Comparison of ENCODE assay signal across 10 cellular contexts in the genomic region with DNA sequence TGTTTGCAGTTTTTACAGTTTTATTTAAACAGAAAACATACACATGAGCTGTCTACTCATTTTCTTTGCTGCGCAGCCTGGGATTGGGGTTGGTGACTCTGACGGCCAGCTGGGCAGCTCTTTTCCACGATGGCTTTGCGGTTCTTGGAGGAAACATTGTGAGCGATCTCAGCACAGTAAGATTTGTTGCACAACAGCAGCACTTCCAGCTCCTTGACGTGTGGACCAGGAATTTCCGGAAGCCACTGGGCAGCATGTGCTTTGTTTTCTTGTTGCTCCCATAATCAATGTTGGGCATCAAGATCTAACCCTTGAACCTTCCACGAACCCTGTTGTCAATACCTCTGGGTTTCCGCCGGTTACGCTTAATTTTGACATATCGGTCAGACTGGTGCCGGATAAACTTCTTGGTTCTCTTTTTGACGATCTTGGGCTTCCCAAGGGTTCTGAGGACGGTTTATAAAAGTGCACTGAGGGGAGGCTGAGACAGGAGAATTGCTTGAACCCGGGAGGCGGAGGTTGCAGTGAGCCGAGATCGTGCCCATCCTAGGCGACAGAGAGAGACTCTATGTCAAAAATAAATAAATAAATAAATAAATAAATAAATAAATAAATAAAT. TPM values are rescaled to one million over a fixed set of nuclear protein-coding genes. Genes with fewer than 3 reads are reported as not detected.
A peak's percentile ranks its signal among the peaks of the same experiment; 100 is the strongest.
DNase-seq lines count a peak whose midpoint lies in the region; ATAC-seq and TF ChIP-seq lines count a peak whose summit lies in the region.
"Had no signal": no experiment of that assay in that cellular context is flagged by ENCODE, and none has a peak within 500 bp of the region (broad histone marks: within the 10 kb centered on the region; RNA-seq: fewer than 3 reads in every experiment).

No MANE protein-coding gene starts in this region.

- in situ Hi-C loops in G401 (cut with HindIII; ENCODE audit: low sequenced_read_pairs): no loop called here

- H3K27ac Mint-ChIP-seq in activated naive CD4-positive, alpha-beta T cell treated with anti-CD3 and anti-CD28 coated beads, Interleukin-2, amount 50 U/mL, for 24 hours: no peak overlapping the region
- H3K27ac Mint-ChIP-seq in activated CD8-positive, alpha-beta T cell treated with anti-CD3 and anti-CD28 coated beads for 36 hours: no peak overlapping the region

- H3K36me3 Mint-ChIP-seq in activated naive CD4-positive, alpha-beta T cell treated with anti-CD3 and anti-CD28 coated beads, Interleukin-2, amount 50 U/mL, for 24 hours: no peaks in the 10 kb centered on the region
- no peaks in the 10 kb centered on the region for H3K36me3 Mint-ChIP-seq in activated CD8-positive, alpha-beta T cell treated with anti-CD3 and anti-CD28 coated beads for 36 hours (ENCODE audit: low read depth)

- ATAC-seq in activated CD8-positive, alpha-beta T cell treated with anti-CD3 and anti-CD28 coated beads for 36 hours: no peak
- peak in 1 of 2 donors; percentile 57 for ATAC-seq in right cardiac atrium

- H3K4me3 ChIP-seq in right cardiac atrium (ENCODE audit: low read length) (peak overlapping the region; percentile 35), suprapubic skin (peak overlapping the region; percentile 41)

- WGBS in right cardiac atrium: 65% methylated on average over 20 of the region's 20 CpGs
- 72% methylated on average over 20 of the region's 20 CpGs for WGBS in suprapubic skin

- H3K9me3 Mint-ChIP-seq in activated naive CD4-positive, alpha-beta T cell treated with anti-CD3 and anti-CD28 coated beads, Interleukin-2, amount 50 U/mL, for 24 hours: no peaks in the 10 kb centered on the region
- no peaks in the 10 kb centered on the region for H3K9me3 Mint-ChIP-seq in activated CD8-positive, alpha-beta T cell treated with anti-CD3 and anti-CD28 coated beads for 36 hours

- H3K27ac ChIP-seq in right cardiac atrium (ENCODE audit: low read length) (no peak overlapping the region), suprapubic skin (no peak overlapping the region)
- H3K27ac ChIP-seq: KMS-11 had no signal

- intact Hi-C loops in activated CD8-positive, alpha-beta T cell treated with anti-CD3 and anti-CD28 coated beads for 36 hours (cut with micrococcal nuclease): no loop called here
- intact Hi-C loops in right cardiac atrium (cut with DNase I): no loop called here

- TF ChIP-seq POLR2A in suprapubic skin (IDR thresholded peaks at IDR 0.05) (no peak), erythroblast (IDR thresholded peaks at IDR 0.05; ENCODE audit: low read length) (no peak)

- H3K4me1 ChIP-seq in right cardiac atrium (ENCODE audit: control insufficient read depth, insufficient read depth, low read length) (no peaks in the 10 kb centered on the region), suprapubic skin (peaks cover 11% of the 10 kb centered on the region)

- POLR2A ChIA-PET in activated CD8-positive, alpha-beta T cell treated with anti-CD3 and anti-CD28 coated beads for 36 hours (lab: Charles Lee): interaction anchor here (1.1 kb wide), 1 partner anchor 49 kb away, joined by 3 read pairs; no protein-coding TSS in a partner anchor

- TF ChIP-seq CTCF in activated CD8-positive, alpha-beta T cell treated with anti-CD3 and anti-CD28 coated beads for 36 hours (IDR thresholded peaks at IDR 0.05): no peak
- TF ChIP-seq CTCF in suprapubic skin (IDR thresholded peaks at IDR 0.05): no peak

- no peak for TF ChIP-seq EP300 in suprapubic skin (IDR thresholded peaks at IDR 0.05)

- no peaks in the 10 kb centered on the region for H3K27me3 ChIP-seq in right cardiac atrium (ENCODE audit: control insufficient read depth, insufficient read depth)
- H3K27me3 ChIP-seq in suprapubic skin: no peaks in the 10 kb centered on the region

- CTCF ChIA-PET in activated CD8-positive, alpha-beta T cell treated with anti-CD3 and anti-CD28 coated beads for 36 hours (lab: Charles Lee): interaction anchor here (0.7 to 8.9 kb wide), 26 partner anchors 9 to 98 kb away, joined by 3 to 81 read pairs (median 6); a partner anchor contains a TSS

- H3K9me3 ChIP-seq in right cardiac atrium (ENCODE audit: control insufficient read depth, low read length) (no peaks in the 10 kb centered on the region), suprapubic skin (no peaks in the 10 kb centered on the region)

- H3K27me3 Mint-ChIP-seq in activated naive CD4-positive, alpha-beta T cell treated with anti-CD3 and anti-CD28 coated beads, Interleukin-2, amount 50 U/mL, for 24 hours: no peaks in the 10 kb centered on the region
- no peaks in the 10 kb centered on the region for H3K27me3 Mint-ChIP-seq in activated CD8-positive, alpha-beta T cell treated with anti-CD3 and anti-CD28 coated beads for 36 hours

- H3K4me3 Mint-ChIP-seq in activated naive CD4-positive, alpha-beta T cell treated with anti-CD3 and anti-CD28 coated beads, Interleukin-2, amount 50 U/mL, for 24 hours: peak overlapping the region; percentile 27
- H3K4me3 Mint-ChIP-seq in activated CD8-positive, alpha-beta T cell treated with anti-CD3 and anti-CD28 coated beads for 36 hours: peak overlapping the region; percentile 62

- no peak for DNase-seq in activated naive CD4-positive, alpha-beta T cell treated with anti-CD3 and anti-CD28 coated beads, Interleukin-2, amount 50 U/mL, for 16 hours
- DNase-seq in activated CD8-positive, alpha-beta T cell treated with anti-CD3 and anti-CD28 coated beads for 36 hours: no peak
- DNase-seq in right cardiac atrium: no peak
- no peak for DNase-seq in suprapubic skin (ENCODE audit: low spot score in 2 of 2)
- no peak for DNase-seq in G401 (ENCODE audit: low spot score)
- no peak for DNase-seq in stimulated activated CD4-positive, alpha-beta T cell treated with anti-CD3 and anti-CD28 coated beads, Interleukin-4, amount 100 ng/mL, for 1 hour
- no peak for DNase-seq in erythroblast (lab: John Stamatoyannopoulos, UW)
- DNase-seq: cerebellar nuclear complex had no signal

- H3K4me1 Mint-ChIP-seq in activated naive CD4-positive, alpha-beta T cell treated with anti-CD3 and anti-CD28 coated beads, Interleukin-2, amount 50 U/mL, for 24 hours: peaks cover 4% of the 10 kb centered on the region
- H3K4me1 Mint-ChIP-seq in activated CD8-positive, alpha-beta T cell treated with anti-CD3 and anti-CD28 coated beads for 36 hours (ENCODE audit: low read depth): peaks cover 7% of the 10 kb centered on the region

- H3K36me3 ChIP-seq in suprapubic skin: no peaks in the 10 kb centered on the region

RNA-seq across cellular contexts. Expression of a gene that starts 21.8 kb away (rescaled TPM):
- 100 to 1,000 TPM in 1 of 2 experiments, 10 to 100 TPM in 1; 96.2 to 100 TPM for total RNA-seq in activated CD8-positive, alpha-beta T cell treated with anti-CD3 and anti-CD28 coated beads for 36 hours
- total RNA-seq in right cardiac atrium (10 to 100 TPM in 3 of 4 donors, 1 to 10 TPM in 1; 3.9 to 14.8 (median 12.3) TPM), suprapubic skin (10 to 100 TPM in 3 of 4 donors, 1 to 10 TPM in 1; 8.9 to 18.9 (median 15.3) TPM)
- 7.6 TPM for polyA plus RNA-seq in right cardiac atrium
- 2.0 and 2.8 TPM in 2 replicates for total RNA-seq in G401 (2014; rRNA removed; shearing (Covaris generic))

RNA-seq across cellular contexts. Expression of a gene that starts 37.8 kb away (rescaled TPM):
- total RNA-seq in activated CD8-positive, alpha-beta T cell treated with anti-CD3 and anti-CD28 coated beads for 36 hours: 1 to 10 TPM; 2.3 to 3.2 TPM
- total RNA-seq in right cardiac atrium: under 1 TPM; 0.41 to 0.96 (median 0.71) TPM
- polyA plus RNA-seq in right cardiac atrium: 2.6 TPM
- 1 to 10 TPM in 1 of 4 donors, under 1 TPM in 2, not detected in 1; 0.40 to 1.1 (median 0.65) TPM for total RNA-seq in suprapubic skin
- total RNA-seq in G401 (2014; rRNA removed; shearing (Covaris generic)): 0.88 and 1.9 TPM in 2 replicates

RNA-seq across cellular contexts. Expression of a gene that starts 51.5 kb away (rescaled TPM):
- 10 to 100 TPM; 84.5 to 95.6 TPM for total RNA-seq in activated CD8-positive, alpha-beta T cell treated with anti-CD3 and anti-CD28 coated beads for 36 hours
- total RNA-seq in right cardiac atrium: 10 to 100 TPM; 31.4 to 38.9 (median 35.1) TPM
- polyA plus RNA-seq in right cardiac atrium: 21.3 TPM
- 100 to 1,000 TPM in 1 of 4 donors, 10 to 100 TPM in 3; 55.0 to 125 (median 62.2) TPM for total RNA-seq in suprapubic skin
- total RNA-seq in G401 (2014; rRNA removed; shearing (Covaris generic)): 73.4 and 87.1 TPM in 2 replicates

RNA-seq across cellular contexts. Expression of a gene that starts 53.8 kb away (rescaled TPM):
- 10 to 100 TPM; 58.3 to 67.6 TPM for total RNA-seq in activated CD8-positive, alpha-beta T cell treated with anti-CD3 and anti-CD28 coated beads for 36 hours
- total RNA-seq in right cardiac atrium (10 to 100 TPM; 75.6 to 94.8 (median 80.6) TPM), suprapubic skin (10 to 100 TPM; 78.3 to 98.7 (median 87.7) TPM)
- 65.0 TPM for polyA plus RNA-seq in right cardiac atrium
- total RNA-seq in G401 (2014; rRNA removed; shearing (Covaris generic)): 118 and 141 TPM in 2 replicates

Comparison
In these comparisons a context has a peak if more than half of its experiments do, and no peak if none do; other contexts are left out.
1. RNA of a gene that starts 21.8 kb away (total RNA-seq): 96.2 to 100 TPM in activated CD8-positive, alpha-beta T cell treated with anti-CD3 and anti-CD28 coated beads for 36 hours; 8.9 to 18.9 TPM in suprapubic skin, 3.9 to 14.8 TPM in right cardiac atrium and 2.0 to 2.8 TPM in G401; every median in the first group is over 4 times any median in the second.